ENCODE assay signal across 9 cellular contexts in the genomic region with DNA sequence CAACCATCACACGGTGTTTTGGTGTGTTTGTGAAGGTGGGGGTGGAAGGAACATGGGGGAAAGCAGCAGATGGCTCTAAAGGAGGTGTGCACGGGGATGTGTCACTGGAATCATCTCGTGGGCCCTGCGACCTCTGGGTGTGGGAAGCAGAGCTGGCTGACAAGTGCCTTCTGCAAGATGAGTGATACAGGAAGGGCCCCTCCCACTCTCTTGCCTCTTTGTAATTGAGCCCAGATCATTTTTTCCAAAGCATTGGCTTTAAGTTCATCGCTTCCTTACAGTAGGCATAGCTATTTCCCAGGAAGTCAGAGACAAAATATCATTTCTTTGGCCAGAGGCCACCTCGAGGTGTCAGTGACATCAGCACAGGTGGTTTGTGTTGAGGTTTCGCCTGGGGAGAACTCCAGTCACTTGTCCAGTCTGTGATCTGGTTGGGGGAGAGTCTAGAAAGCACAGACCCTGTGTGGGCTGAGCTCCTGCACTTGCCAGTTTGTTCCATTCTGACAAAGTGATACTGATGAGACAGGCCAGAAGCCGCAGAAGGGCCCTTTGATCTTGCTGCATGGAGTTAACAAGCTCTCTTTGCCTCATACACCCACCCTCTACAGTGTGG. TPM values are rescaled to one million over a fixed set of nuclear protein-coding genes. Genes with fewer than 3 reads are reported as not detected.
DNase-seq lines count a peak whose midpoint lies in the region; ATAC-seq and TF ChIP-seq lines count a peak whose summit lies in the region.
"Had no signal": no experiment of that assay in that cellular context is flagged by ENCODE, and none has a peak within 500 bp of the region (broad histone marks: within the 10 kb centered on the region; RNA-seq: fewer than 3 reads in every experiment).

No MANE protein-coding gene starts in this region.

- intact Hi-C loops in dorsolateral prefrontal cortex (cut with DNase I) = no loop called here

- no peaks in the 10 kb centered on the region for H3K27me3 Mint-ChIP-seq in activated CD4-positive, alpha-beta memory T cell treated with anti-CD3 and anti-CD28 coated beads, Interleukin-2, amount 10 ng/mL, durations not matched to agents 7 days and 5 days
- H3K27me3 Mint-ChIP-seq: activated B cell treated with CpG ODN at 0.5 μM for 24 hours had no signal

- H3K9me3 Mint-ChIP-seq in activated CD4-positive, alpha-beta memory T cell treated with anti-CD3 and anti-CD28 coated beads, Interleukin-2, amount 10 ng/mL, durations not matched to agents 7 days and 5 days = no peaks in the 10 kb centered on the region
- H3K9me3 Mint-ChIP-seq: activated B cell treated with CpG ODN at 0.5 μM for 24 hours had no signal

- CTCF ChIA-PET in activated CD4-positive, alpha-beta memory T cell treated with anti-CD3 and anti-CD28 coated beads, Interleukin-2, amount 10 ng/mL, durations not matched to agents 7 days and 5 days (lab: Charles Lee) = interaction anchor here (0.6 to 3.0 kb wide), 5 partner anchors 15 to 120 kb away, joined by 3 to 16 read pairs (median 9); a partner anchor contains a TSS

- DNase-seq in activated CD4-positive, alpha-beta memory T cell treated with anti-CD3 and anti-CD28 coated beads, Interleukin-2, amount 10 ng/mL, durations not matched to agents 7 days and 5 days = peak; percentile 48
- peak in 7 of 10 donors; percentile 50 to 75 (median 63) for DNase-seq in dorsolateral prefrontal cortex
- DNase-seq in stimulated activated CD4-positive, alpha-beta T cell treated with anti-CD3 and anti-CD28 coated beads, Interleukin-4, amount 100 ng/mL, for 4 hours = peak; percentile 65 to 88
- no peak for DNase-seq in mesenteric fat pad (ENCODE audit: low spot score)
- DNase-seq in MV-4-11 (lab: John Stamatoyannopoulos, UW) = no peak
- no peak for DNase-seq in GM19238 (ENCODE audit: insufficient read length, low spot score)
- DNase-seq: activated B cell treated with CpG ODN at 0.5 μM for 24 hours had no signal

- no peak for TF ChIP-seq CTCF in dorsolateral prefrontal cortex (IDR thresholded peaks at IDR 0.05 in 54 of 56, conservative IDR thresholded peaks at IDR 0.05 in 2 of 56; ENCODE audit: low read depth in 1 of 56, partially characterized antibody in 56 of 56)

- H3K27ac Mint-ChIP-seq in activated CD4-positive, alpha-beta memory T cell treated with anti-CD3 and anti-CD28 coated beads, Interleukin-2, amount 10 ng/mL, durations not matched to agents 7 days and 5 days = peak overlapping the region; percentile 69
- H3K27ac Mint-ChIP-seq: activated B cell treated with CpG ODN at 0.5 μM for 24 hours had no signal

- H3K4me3 Mint-ChIP-seq in activated CD4-positive, alpha-beta memory T cell treated with anti-CD3 and anti-CD28 coated beads, Interleukin-2, amount 10 ng/mL, durations not matched to agents 7 days and 5 days = no peak overlapping the region
- H3K4me3 Mint-ChIP-seq: activated B cell treated with CpG ODN at 0.5 μM for 24 hours had no signal

- no peak overlapping the region for H3K4me3 ChIP-seq in dorsolateral prefrontal cortex

- H3K36me3 Mint-ChIP-seq in activated CD4-positive, alpha-beta memory T cell treated with anti-CD3 and anti-CD28 coated beads, Interleukin-2, amount 10 ng/mL, durations not matched to agents 7 days and 5 days (ENCODE audit: low read depth) = peaks cover 56% of the 10 kb centered on the region

- peaks cover 37% of the 10 kb centered on the region for H3K4me1 Mint-ChIP-seq in activated CD4-positive, alpha-beta memory T cell treated with anti-CD3 and anti-CD28 coated beads, Interleukin-2, amount 10 ng/mL, durations not matched to agents 7 days and 5 days

- POLR2A ChIA-PET in activated CD4-positive, alpha-beta memory T cell treated with anti-CD3 and anti-CD28 coated beads, Interleukin-2, amount 10 ng/mL, durations not matched to agents 7 days and 5 days (lab: Charles Lee) = interaction anchor here (1.2 to 2.6 kb wide), 3 partner anchors 21 to 35 kb away, joined by 3 to 33 read pairs (median 8); a partner anchor contains a TSS

- peak; percentile 36 for ATAC-seq in GM18867 (IDR thresholded peaks at IDR 0.05; ENCODE audit: unreplicated experiment)
- ATAC-seq in HG03378 (IDR thresholded peaks at IDR 0.05; ENCODE audit: unreplicated experiment) = no peak

- H3K27me3 ChIP-seq in dorsolateral prefrontal cortex = no peaks in the 10 kb centered on the region

- peak overlapping the region in 48 of 59 donors; percentile 2 to 83 (median 56) for H3K27ac ChIP-seq in dorsolateral prefrontal cortex

RNA-seq across cellular contexts. Expression of a gene that starts 20.6 kb away (rescaled TPM):
- 10 to 100 TPM; 23.3 to 25.9 TPM for total RNA-seq in activated CD4-positive, alpha-beta memory T cell treated with anti-CD3 and anti-CD28 coated beads, Interleukin-2, amount 10 ng/mL, durations not matched to agents 7 days and 5 days
- total RNA-seq in dorsolateral prefrontal cortex (10 to 100 TPM; 24.5 to 81.3 (median 36.6) TPM), mesenteric fat pad (49.2 TPM)

RNA-seq across cellular contexts. Expression of a gene that starts 33.9 kb away (rescaled TPM):
- total RNA-seq in activated CD4-positive, alpha-beta memory T cell treated with anti-CD3 and anti-CD28 coated beads, Interleukin-2, amount 10 ng/mL, durations not matched to agents 7 days and 5 days = 10 to 100 TPM; 39.7 to 48.7 TPM
- total RNA-seq in dorsolateral prefrontal cortex = 10 to 100 TPM; 24.8 to 57.1 (median 40.2) TPM
- total RNA-seq in mesenteric fat pad = 57.4 TPM

RNA-seq across cellular contexts. Expression of a gene that starts 33.9 kb away (rescaled TPM):
- 100 to 1,000 TPM; 133 to 138 TPM for total RNA-seq in activated CD4-positive, alpha-beta memory T cell treated with anti-CD3 and anti-CD28 coated beads, Interleukin-2, amount 10 ng/mL, durations not matched to agents 7 days and 5 days
- total RNA-seq in dorsolateral prefrontal cortex = 10 to 100 TPM; 40.8 to 90.1 (median 64.5) TPM
- 84.5 TPM for total RNA-seq in mesenteric fat pad

Comparison
In these comparisons a context has a peak if more than half of its experiments do, and no peak if none do; other contexts are left out.
1. DNase-seq: peak in activated CD4-positive, alpha-beta memory T cell treated with anti-CD3 and anti-CD28 coated beads, Interleukin-2, amount 10 ng/mL, durations not matched to agents 7 days and 5 days (single experiment), dorsolateral prefrontal cortex (7 of 10) and stimulated activated CD4-positive, alpha-beta T cell treated with anti-CD3 and anti-CD28 coated beads, Interleukin-4, amount 100 ng/mL, for 4 hours (2 of 2); none in mesenteric fat pad (single experiment), MV-4-11 (single experiment) and GM19238 (single experiment).